In the genomic region with DNA sequence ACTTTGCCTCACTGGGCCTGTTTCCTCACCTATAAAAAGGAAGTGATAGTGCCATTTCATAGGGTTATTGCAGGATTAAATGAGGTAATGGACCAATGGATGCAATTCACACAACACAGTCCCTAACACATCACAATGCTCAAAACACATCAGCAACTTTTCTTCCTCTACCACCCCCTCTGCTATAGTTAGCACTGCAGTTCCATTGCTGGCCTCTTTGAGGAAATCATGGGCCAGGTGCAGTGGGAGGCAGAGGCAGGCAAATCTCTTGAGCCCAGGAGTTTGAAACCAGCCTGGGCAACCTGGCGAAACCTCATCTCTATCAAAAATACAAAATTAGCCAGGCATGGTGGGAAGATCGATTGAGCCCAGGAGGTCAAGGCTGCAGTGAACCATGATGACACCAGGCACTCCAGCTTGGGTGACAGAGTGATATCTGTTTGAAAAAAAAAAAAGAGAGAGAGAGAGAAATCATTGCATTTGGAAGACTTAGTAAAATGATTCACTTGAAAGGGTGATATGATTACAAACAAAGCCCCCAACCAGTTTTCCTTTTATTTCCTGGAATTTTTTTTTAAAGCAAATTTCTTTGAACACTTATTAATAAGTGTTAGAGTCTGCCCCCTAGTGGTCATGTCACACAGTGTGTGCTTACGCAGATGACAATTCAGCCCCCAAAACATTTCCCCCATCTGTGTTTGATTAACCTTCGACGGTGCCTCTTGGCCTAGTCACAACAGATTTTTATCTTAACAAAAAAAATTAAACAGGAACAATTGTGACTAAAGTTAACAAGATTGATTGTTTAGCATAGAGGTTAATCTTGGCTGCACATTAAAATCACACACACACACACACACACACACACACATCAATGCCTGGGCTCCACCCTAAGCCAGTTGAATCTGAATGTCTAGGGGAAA, we compare ENCODE assay signal across 8 cellular contexts.
DNase-seq lines count a peak whose midpoint lies in the region; ATAC-seq and TF ChIP-seq lines count a peak whose summit lies in the region.

No MANE protein-coding gene starts in this region.

- TF ChIP-seq POLR2A in NB4 (IDR thresholded peaks at IDR 0.05; ENCODE audit: extremely low read depth, insufficient read length): no peak

- H3K36me3 Mint-ChIP-seq in activated B cell treated with CpG ODN at 0.5 μM for 24 hours (ENCODE audit: low read depth): no peaks in the 10 kb centered on the region

- H3K4me1 Mint-ChIP-seq in activated B cell treated with CpG ODN at 0.5 μM for 24 hours: peaks cover 23% of the 10 kb centered on the region

- TF ChIP-seq CTCF in NB4 (IDR thresholded peaks at IDR 0.05; ENCODE audit: low read depth, low read length): peak; percentile 82
- TF ChIP-seq CTCF in activated B cell treated with CpG ODN at 0.5 μM for 24 hours (IDR thresholded peaks at IDR 0.05): peak; percentile 34
- peak; percentile 73 for TF ChIP-seq CTCF in fibroblast of the aortic adventitia (IDR thresholded peaks at IDR 0.05; ENCODE audit: insufficient read depth, low read length)

- H3K4me3 ChIP-seq in NB4 (ENCODE audit: low read depth, low read length) (no peak overlapping the region), fibroblast of the aortic adventitia (ENCODE audit: low read depth, low read length) (no peak overlapping the region)

- CTCF ChIA-PET in activated B cell treated with CpG ODN at 0.5 μM for 24 hours (lab: Charles Lee): interaction anchor here (0.9 to 3.5 kb wide), 5 partner anchors 15 to 1879 kb away, joined by 4 to 13 read pairs (median 5); no protein-coding TSS in a partner anchor

- intact Hi-C loops in activated B cell treated with CpG ODN at 0.5 μM for 24 hours (cut with micrococcal nuclease): loop anchor here (1.0 to 5.0 kb wide), 3 partner anchors 1340 to 1880 kb away; no protein-coding TSS in a partner anchor

- H3K9me3 Mint-ChIP-seq in activated B cell treated with CpG ODN at 0.5 μM for 24 hours: no peaks in the 10 kb centered on the region

- peaks cover 3% of the 10 kb centered on the region for H3K27me3 Mint-ChIP-seq in activated B cell treated with CpG ODN at 0.5 μM for 24 hours

- DNase-seq in DMS 273 treated with DMSO at 0.1 percent for 48 hours (lab: John Stamatoyannopoulos, UW): peak; percentile 27
- peak; percentile 72 for DNase-seq in NB4 (ENCODE audit: low read depth)
- no peak for DNase-seq in activated B cell treated with CpG ODN at 0.5 μM for 24 hours
- peak; percentile 71 for DNase-seq in fibroblast of the aortic adventitia (ENCODE audit: low read depth)
- DNase-seq in pons (ENCODE audit: low spot score): peak; percentile 35
- no peak for DNase-seq in NK-92 (lab: John Stamatoyannopoulos, UW; ENCODE audit: unreplicated experiment)

- H3K4me3 Mint-ChIP-seq in activated B cell treated with CpG ODN at 0.5 μM for 24 hours: no peak overlapping the region

- POLR2A ChIA-PET in activated B cell treated with CpG ODN at 0.5 μM for 24 hours (lab: Charles Lee): interaction anchor here (0.8 kb wide), 1 partner anchor 1616 kb away, joined by 3 read pairs; no protein-coding TSS in a partner anchor

- ATAC-seq in GM21381 (IDR thresholded peaks at IDR 0.05; ENCODE audit: unreplicated experiment) (peak; percentile 59), activated B cell treated with CpG ODN at 0.5 μM for 24 hours (ENCODE audit: low read depth) (peak; percentile 56), GM21737 (IDR thresholded peaks at IDR 0.05; ENCODE audit: unreplicated experiment) (no peak)

- H3K27ac Mint-ChIP-seq in activated B cell treated with CpG ODN at 0.5 μM for 24 hours: no peak overlapping the region

Comparison
In these comparisons a context has a peak if more than half of its experiments do, and no peak if none do; other contexts are left out.
1. DNase-seq: peak in DMS 273 treated with DMSO at 0.1 percent for 48 hours (single experiment), NB4 (single experiment), fibroblast of the aortic adventitia (single experiment) and pons (single experiment); none in activated B cell treated with CpG ODN at 0.5 μM for 24 hours (single experiment) and NK-92 (single experiment).
2. Peak in every context shown above with its lines, with median percentiles within 50 percentile points of each other: CTCF ChIP-seq.